In genomic region chr7:156619488-156620245, GRCh38 we compare ENCODE assay signal across 1 cellular context. TPM values are rescaled to one million over a fixed set of nuclear protein-coding genes. Genes with fewer than 3 reads are reported as not detected.
"Had no signal": no experiment of that assay in that cellular context is flagged by ENCODE, and none has a peak within 500 bp of the region (broad histone marks: within the 10 kb centered on the region; RNA-seq: fewer than 3 reads in every experiment).

No MANE protein-coding gene starts in this region.

RNA-seq across cellular contexts. Expression of gene RNF32, which starts 20.9 kb away (rescaled TPM):
- total RNA-seq: endothelial cell of umbilical vein had no signal
